24 cellular contexts compared by ENCODE assay signal in the genomic region with DNA sequence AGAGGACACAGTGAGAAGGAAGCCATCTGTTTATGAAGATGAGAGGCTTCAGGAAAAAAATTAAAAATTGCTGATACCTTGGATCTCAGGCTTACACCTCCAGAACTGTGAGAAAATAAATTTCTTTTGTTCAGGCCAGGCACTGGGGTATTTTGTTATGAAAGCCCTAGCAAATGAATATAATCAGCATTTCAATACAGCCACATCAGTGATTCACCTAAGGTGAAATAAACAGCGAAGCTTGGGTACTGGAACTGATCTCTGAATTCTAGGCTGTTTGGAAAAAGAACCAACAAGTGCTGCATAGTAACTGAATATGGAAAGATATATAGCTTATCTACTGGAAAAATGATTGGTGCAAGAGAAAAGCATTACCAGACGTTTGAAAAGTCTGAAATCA.
"Had no signal": no experiment of that assay in that cellular context is flagged by ENCODE, and none has a peak within 500 bp of the region (broad histone marks: within the 10 kb centered on the region; RNA-seq: fewer than 3 reads in every experiment).

No MANE protein-coding gene starts in this region.

- H3K4me1 Mint-ChIP-seq: activated naive CD8-positive, alpha-beta T cell treated with anti-CD3 and anti-CD28 coated beads, Interleukin-2, amount 10 ng/mL, durations not matched to agents 7 days and 5 days; central memory CD8-positive, alpha-beta T cell; nephron progenitor cell; stimulated activated naive CD8-positive, alpha-beta T cell treated with anti-CD3 and anti-CD28 coated beads, Interleukin-15, amount 100 ng/mL, for 72 hours had no signal

- ATAC-seq: gastrocnemius medialis; left cardiac atrium; pancreas; right cardiac atrium; stimulated activated naive CD8-positive, alpha-beta T cell treated with anti-CD3 and anti-CD28 coated beads, Interleukin-15, amount 100 ng/mL, for 72 hours had no signal

- H3K9me3 ChIP-seq: breast epithelium, colonic mucosa, esophagus squamous epithelium, gastrocnemius medialis, pancreas, tibial nerve had no signal

- H3K27ac ChIP-seq: breast epithelium, colonic mucosa, esophagus squamous epithelium, gastrocnemius medialis, pancreas, tibial nerve had no signal

- H3K9me3 Mint-ChIP-seq: activated naive CD8-positive, alpha-beta T cell treated with anti-CD3 and anti-CD28 coated beads, Interleukin-2, amount 10 ng/mL, durations not matched to agents 7 days and 5 days; activated T-helper 2 cell treated with anti-CD3 and anti-CD28 coated beads, Interferon-gamma antibody, Interleukin-2, Interleukin-4, amounts not matched to agents 10 μg/mL and 5 μg/mL and 100 μg/mL, durations not matched to agents 14 hours and 24 hours and 36 hours; central memory CD8-positive, alpha-beta T cell; memory B cell; nephron progenitor cell; stimulated activated naive CD8-positive, alpha-beta T cell treated with anti-CD3 and anti-CD28 coated beads, Interleukin-15, amount 100 ng/mL, for 72 hours; T-helper 2 cell treated with Interferon-gamma antibody and Interleukin-4, amounts not matched to agents 5 μg/mL and 100 μg/mL, for 36 hours had no signal

- H3K27me3 Mint-ChIP-seq: activated naive CD8-positive, alpha-beta T cell treated with anti-CD3 and anti-CD28 coated beads, Interleukin-2, amount 10 ng/mL, durations not matched to agents 7 days and 5 days; central memory CD8-positive, alpha-beta T cell; memory B cell; stimulated activated naive CD8-positive, alpha-beta T cell treated with anti-CD3 and anti-CD28 coated beads, Interleukin-15, amount 100 ng/mL, for 72 hours had no signal

- H3K36me3 ChIP-seq: breast epithelium, colonic mucosa had no signal

- H3K27me3 ChIP-seq: breast epithelium, colonic mucosa, dorsolateral prefrontal cortex, esophagus squamous epithelium, gastrocnemius medialis, pancreas, tibial nerve had no signal

- H3K4me3 ChIP-seq: breast epithelium, colonic mucosa, dorsolateral prefrontal cortex, esophagus squamous epithelium, gastrocnemius medialis, pancreas, tibial nerve had no signal

- H3K27ac Mint-ChIP-seq: activated T-helper 2 cell treated with anti-CD3 and anti-CD28 coated beads, Interferon-gamma antibody, Interleukin-2, Interleukin-4, amounts not matched to agents 10 μg/mL and 5 μg/mL and 100 μg/mL, durations not matched to agents 14 hours and 24 hours and 36 hours; memory B cell; nephron progenitor cell; T-helper 2 cell treated with Interferon-gamma antibody and Interleukin-4, amounts not matched to agents 5 μg/mL and 100 μg/mL, for 36 hours had no signal

- H3K4me1 ChIP-seq: breast epithelium, colonic mucosa, esophagus squamous epithelium, gastrocnemius medialis, pancreas, tibial nerve had no signal

- DNase-seq: activated naive CD4-positive, alpha-beta T cell; activated naive CD8-positive, alpha-beta T cell treated with anti-CD3 and anti-CD28 coated beads, Interleukin-2, amount 10 ng/mL, durations not matched to agents 7 days and 5 days; activated T-cell treated with anti-CD3 and anti-CD28 coated beads, Interleukin-2, amount 50 U/mL, for 1 hour; amniotic stem cell; colonic mucosa; dorsolateral prefrontal cortex; esophagus squamous epithelium; gastrocnemius medialis; head of caudate nucleus; islet precursor cell; left cardiac atrium; nephron progenitor cell; pancreas; right cardiac atrium; stimulated activated CD4-positive, alpha-beta T cell treated with anti-CD3 and anti-CD28 coated beads, Interleukin-4, amount 100 ng/mL, for 4 hours; stimulated activated naive CD8-positive, alpha-beta T cell treated with anti-CD3 and anti-CD28 coated beads, Interleukin-15, amount 100 ng/mL, for 72 hours had no signal

- FAIRE-seq: pancreas, TTC549, urothelium cell line had no signal

- H3K4me3 Mint-ChIP-seq: activated naive CD8-positive, alpha-beta T cell treated with anti-CD3 and anti-CD28 coated beads, Interleukin-2, amount 10 ng/mL, durations not matched to agents 7 days and 5 days; central memory CD8-positive, alpha-beta T cell; memory B cell; nephron progenitor cell; stimulated activated naive CD8-positive, alpha-beta T cell treated with anti-CD3 and anti-CD28 coated beads, Interleukin-15, amount 100 ng/mL, for 72 hours; T-helper 2 cell treated with Interferon-gamma antibody and Interleukin-4, amounts not matched to agents 5 μg/mL and 100 μg/mL, for 36 hours had no signal
